In the genomic region with DNA sequence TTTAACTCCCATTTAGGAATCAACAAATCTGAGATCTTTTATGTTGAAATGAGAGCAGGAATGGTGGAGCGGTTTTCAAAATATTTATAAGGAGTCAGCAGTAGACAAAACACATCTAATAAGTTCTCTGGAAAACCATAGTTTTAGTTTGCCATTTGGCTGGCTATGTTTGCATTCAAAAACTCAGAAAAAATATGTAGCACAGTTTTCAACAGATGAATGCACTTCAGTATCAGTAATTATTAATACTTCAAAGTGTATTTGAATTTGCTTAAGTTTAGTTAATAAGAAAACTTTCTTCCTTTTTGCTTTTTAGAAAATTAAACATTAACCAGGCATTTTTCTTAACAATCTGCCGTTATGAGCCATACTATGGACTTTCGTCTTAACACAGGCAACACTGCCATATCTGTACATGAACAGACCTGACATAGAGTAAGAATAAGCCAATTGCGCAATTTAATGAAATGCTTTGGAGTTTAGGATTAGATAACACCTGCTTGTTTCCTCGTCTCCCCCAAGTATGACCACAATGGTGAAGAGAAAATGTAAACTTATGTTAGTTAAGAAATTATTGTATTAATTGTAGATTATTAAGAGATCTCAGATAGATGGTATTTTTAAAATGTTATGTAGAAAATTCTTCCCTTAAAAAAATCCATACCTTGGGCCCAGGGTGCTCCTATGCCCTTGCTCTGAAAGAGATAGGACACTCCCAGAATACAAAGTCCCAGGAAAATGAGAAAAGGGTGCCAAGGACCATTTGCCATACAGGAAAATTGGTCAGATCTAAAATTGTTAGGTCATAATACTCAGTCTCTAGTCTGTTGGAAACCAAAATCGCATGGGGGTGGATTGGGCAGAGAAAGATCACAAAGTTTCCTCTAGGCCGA, we compare ENCODE assay signal across 1 cellular context.
TF ChIP-seq lines count a peak whose summit lies in the region.

No MANE protein-coding gene starts in this region.

TF ChIP-seq in HepG2, 621 proteins besides CTCF, POLR2A, EP300 and RAD21 (continued from another document and continues in another):
- TF ChIP-seq, protein P1, sequence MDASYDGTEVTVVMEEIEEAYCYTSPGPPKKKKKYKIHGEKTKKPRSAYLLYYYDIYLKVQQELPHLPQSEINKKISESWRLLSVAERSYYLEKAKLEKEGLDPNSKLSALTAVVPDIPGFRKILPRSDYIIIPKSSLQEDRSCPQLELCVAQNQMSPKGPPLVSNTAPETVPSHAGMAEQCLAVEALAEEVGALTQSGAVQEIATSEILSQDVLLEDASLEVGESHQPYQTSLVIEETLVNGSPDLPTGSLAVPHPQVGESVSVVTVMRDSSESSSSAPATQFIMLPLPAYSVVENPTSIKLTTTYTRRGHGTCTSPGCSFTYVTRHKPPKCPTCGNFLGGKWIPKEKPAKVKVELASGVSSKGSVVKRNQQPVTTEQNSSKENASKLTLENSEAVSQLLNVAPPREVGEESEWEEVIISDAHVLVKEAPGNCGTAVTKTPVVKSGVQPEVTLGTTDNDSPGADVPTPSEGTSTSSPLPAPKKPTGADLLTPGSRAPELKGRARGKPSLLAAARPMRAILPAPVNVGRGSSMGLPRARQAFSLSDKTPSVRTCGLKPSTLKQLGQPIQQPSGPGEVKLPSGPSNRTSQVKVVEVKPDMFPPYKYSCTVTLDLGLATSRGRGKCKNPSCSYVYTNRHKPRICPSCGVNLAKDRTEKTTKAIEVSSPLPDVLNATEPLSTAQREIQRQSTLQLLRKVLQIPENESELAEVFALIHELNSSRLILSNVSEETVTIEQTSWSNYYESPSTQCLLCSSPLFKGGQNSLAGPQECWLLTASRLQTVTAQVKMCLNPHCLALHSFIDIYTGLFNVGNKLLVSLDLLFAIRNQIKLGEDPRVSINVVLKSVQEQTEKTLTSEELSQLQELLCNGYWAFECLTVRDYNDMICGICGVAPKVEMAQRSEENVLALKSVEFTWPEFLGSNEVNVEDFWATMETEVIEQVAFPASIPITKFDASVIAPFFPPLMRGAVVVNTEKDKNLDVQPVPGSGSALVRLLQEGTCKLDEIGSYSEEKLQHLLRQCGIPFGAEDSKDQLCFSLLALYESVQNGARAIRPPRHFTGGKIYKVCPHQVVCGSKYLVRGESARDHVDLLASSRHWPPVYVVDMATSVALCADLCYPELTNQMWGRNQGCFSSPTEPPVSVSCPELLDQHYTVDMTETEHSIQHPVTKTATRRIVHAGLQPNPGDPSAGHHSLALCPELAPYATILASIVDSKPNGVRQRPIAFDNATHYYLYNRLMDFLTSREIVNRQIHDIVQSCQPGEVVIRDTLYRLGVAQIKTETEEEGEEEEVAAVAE (CRISPR knock-in tag; IDR thresholded peaks at IDR 0.05; ENCODE audit: borderline replicate concordance) = no peak
- TF ChIP-seq BORCS8-MEF2B (CRISPR knock-in tag; IDR thresholded peaks at IDR 0.05) (no peak), CREM (IDR thresholded peaks at IDR 0.05) (peak; percentile 62), CREM (CRISPR knock-in tag; IDR thresholded peaks at IDR 0.05) (no peak), NFATC3 (CRISPR knock-in tag; IDR thresholded peaks at IDR 0.05) (no peak), ZNF460 (CRISPR knock-in tag; IDR thresholded peaks at IDR 0.05; ENCODE audit: borderline replicate concordance) (no peak), ZNF256 (CRISPR knock-in tag; conservative IDR thresholded peaks at IDR 0.05) (no peak), HOXD1 (CRISPR knock-in tag; IDR thresholded peaks at IDR 0.05) (no peak), GFI1 (CRISPR knock-in tag; IDR thresholded peaks at IDR 0.05; ENCODE audit: borderline replicate concordance) (no peak), POLR2AphosphoS2 (IDR thresholded peaks at IDR 0.05; ENCODE audit: low read depth, low read length) (no peak), ZNF839 (CRISPR knock-in tag; IDR thresholded peaks at IDR 0.05; ENCODE audit: borderline replicate concordance) (no peak), TBX3 (IDR thresholded peaks at IDR 0.05; ENCODE audit: borderline replicate concordance) (no peak), POLR2G (IDR thresholded peaks at IDR 0.05; ENCODE audit: low read depth, low read length) (no peak), NAIF1 (CRISPR knock-in tag; IDR thresholded peaks at IDR 0.05; ENCODE audit: borderline replicate concordance) (no peak), ZNF264 (CRISPR knock-in tag; IDR thresholded peaks at IDR 0.05) (no peak), ZNF431 (CRISPR knock-in tag; IDR thresholded peaks at IDR 0.05; ENCODE audit: borderline replicate concordance, low read depth) (no peak), REL (CRISPR knock-in tag; conservative IDR thresholded peaks at IDR 0.05) (no peak), KLF6 (CRISPR knock-in tag; IDR thresholded peaks at IDR 0.05) (no peak), KDM6A (CRISPR knock-in tag; IDR thresholded peaks at IDR 0.05; ENCODE audit: low read depth) (peak; percentile 71; the same call in 1 of the 2 replicates), ZNF20 (CRISPR knock-in tag; IDR thresholded peaks at IDR 0.05) (no peak), MAZ (IDR thresholded peaks at IDR 0.05; ENCODE audit: borderline replicate concordance, low read depth, low read length) (no peak), MAZ (CRISPR knock-in tag; IDR thresholded peaks at IDR 0.05; ENCODE audit: low read depth) (no peak)
- TF ChIP-seq, protein P2, sequence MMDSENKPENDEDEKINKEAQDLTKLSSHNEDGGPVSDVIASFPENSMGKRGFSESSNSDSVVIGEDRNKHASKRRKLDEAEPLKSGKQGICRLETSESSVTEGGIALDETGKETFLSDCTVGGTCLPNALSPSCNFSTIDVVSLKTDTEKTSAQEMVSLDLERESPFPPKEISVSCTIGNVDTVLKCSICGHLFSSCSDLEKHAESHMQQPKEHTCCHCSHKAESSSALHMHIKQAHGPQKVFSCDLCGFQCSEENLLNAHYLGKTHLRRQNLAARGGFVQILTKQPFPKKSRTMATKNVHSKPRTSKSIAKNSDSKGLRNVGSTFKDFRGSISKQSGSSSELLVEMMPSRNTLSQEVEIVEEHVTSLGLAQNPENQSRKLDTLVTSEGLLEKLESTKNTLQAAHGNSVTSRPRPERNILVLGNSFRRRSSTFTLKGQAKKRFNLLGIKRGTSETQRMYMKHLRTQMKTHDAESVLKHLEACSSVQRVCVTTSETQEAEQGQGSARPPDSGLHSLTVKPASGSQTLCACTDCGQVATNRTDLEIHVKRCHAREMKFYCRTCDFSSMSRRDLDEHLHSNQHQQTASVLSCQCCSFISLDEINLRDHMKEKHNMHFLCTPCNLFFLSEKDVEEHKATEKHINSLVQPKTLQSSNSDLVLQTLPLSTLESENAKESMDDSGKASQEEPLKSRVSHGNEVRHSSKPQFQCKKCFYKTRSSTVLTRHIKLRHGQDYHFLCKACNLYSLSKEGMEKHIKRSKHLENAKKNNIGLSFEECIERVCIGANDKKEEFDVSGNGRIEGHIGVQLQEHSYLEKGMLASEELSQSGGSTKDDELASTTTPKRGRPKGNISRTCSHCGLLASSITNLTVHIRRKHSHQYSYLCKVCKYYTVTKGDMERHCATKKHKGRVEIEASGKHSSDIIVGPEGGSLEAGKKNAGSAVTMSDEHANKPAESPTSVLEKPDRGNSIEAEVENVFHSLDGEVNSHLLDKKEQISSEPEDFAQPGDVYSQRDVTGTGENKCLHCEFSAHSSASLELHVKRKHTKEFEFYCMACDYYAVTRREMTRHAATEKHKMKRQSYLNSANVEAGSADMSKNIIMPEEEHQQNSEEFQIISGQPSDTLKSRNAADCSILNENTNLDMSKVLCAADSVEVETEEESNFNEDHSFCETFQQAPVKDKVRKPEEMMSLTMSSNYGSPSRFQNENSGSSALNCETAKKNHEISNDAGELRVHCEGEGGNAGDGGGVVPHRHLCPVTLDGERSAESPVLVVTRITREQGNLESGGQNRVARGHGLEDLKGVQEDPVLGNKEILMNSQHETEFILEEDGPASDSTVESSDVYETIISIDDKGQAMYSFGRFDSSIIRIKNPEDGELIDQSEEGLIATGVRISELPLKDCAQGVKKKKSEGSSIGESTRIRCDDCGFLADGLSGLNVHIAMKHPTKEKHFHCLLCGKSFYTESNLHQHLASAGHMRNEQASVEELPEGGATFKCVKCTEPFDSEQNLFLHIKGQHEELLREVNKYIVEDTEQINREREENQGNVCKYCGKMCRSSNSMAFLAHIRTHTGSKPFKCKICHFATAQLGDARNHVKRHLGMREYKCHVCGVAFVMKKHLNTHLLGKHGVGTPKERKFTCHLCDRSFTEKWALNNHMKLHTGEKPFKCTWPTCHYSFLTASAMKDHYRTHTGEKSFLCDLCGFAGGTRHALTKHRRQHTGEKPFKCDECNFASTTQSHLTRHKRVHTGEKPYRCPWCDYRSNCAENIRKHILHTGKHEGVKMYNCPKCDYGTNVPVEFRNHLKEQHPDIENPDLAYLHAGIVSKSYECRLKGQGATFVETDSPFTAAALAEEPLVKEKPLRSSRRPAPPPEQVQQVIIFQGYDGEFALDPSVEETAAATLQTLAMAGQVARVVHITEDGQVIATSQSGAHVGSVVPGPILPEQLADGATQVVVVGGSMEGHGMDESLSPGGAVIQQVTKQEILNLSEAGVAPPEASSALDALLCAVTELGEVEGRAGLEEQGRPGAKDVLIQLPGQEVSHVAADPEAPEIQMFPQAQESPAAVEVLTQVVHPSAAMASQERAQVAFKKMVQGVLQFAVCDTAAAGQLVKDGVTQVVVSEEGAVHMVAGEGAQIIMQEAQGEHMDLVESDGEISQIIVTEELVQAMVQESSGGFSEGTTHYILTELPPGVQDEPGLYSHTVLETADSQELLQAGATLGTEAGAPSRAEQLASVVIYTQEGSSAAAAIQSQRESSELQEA (CRISPR knock-in tag; IDR thresholded peaks at IDR 0.05; ENCODE audit: not compliant biosample characterization) = no peak
- TF ChIP-seq, protein P3, sequence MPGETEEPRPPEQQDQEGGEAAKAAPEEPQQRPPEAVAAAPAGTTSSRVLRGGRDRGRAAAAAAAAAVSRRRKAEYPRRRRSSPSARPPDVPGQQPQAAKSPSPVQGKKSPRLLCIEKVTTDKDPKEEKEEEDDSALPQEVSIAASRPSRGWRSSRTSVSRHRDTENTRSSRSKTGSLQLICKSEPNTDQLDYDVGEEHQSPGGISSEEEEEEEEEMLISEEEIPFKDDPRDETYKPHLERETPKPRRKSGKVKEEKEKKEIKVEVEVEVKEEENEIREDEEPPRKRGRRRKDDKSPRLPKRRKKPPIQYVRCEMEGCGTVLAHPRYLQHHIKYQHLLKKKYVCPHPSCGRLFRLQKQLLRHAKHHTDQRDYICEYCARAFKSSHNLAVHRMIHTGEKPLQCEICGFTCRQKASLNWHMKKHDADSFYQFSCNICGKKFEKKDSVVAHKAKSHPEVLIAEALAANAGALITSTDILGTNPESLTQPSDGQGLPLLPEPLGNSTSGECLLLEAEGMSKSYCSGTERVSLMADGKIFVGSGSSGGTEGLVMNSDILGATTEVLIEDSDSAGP (CRISPR knock-in tag; IDR thresholded peaks at IDR 0.05; ENCODE audit: borderline replicate concordance) = no peak
- TF ChIP-seq, protein P4, sequence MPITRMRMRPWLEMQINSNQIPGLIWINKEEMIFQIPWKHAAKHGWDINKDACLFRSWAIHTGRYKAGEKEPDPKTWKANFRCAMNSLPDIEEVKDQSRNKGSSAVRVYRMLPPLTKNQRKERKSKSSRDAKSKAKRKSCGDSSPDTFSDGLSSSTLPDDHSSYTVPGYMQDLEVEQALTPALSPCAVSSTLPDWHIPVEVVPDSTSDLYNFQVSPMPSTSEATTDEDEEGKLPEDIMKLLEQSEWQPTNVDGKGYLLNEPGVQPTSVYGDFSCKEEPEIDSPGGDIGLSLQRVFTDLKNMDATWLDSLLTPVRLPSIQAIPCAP (CRISPR knock-in tag; IDR thresholded peaks at IDR 0.05; ENCODE audit: low read depth) = no peak
- TF ChIP-seq, protein P5, sequence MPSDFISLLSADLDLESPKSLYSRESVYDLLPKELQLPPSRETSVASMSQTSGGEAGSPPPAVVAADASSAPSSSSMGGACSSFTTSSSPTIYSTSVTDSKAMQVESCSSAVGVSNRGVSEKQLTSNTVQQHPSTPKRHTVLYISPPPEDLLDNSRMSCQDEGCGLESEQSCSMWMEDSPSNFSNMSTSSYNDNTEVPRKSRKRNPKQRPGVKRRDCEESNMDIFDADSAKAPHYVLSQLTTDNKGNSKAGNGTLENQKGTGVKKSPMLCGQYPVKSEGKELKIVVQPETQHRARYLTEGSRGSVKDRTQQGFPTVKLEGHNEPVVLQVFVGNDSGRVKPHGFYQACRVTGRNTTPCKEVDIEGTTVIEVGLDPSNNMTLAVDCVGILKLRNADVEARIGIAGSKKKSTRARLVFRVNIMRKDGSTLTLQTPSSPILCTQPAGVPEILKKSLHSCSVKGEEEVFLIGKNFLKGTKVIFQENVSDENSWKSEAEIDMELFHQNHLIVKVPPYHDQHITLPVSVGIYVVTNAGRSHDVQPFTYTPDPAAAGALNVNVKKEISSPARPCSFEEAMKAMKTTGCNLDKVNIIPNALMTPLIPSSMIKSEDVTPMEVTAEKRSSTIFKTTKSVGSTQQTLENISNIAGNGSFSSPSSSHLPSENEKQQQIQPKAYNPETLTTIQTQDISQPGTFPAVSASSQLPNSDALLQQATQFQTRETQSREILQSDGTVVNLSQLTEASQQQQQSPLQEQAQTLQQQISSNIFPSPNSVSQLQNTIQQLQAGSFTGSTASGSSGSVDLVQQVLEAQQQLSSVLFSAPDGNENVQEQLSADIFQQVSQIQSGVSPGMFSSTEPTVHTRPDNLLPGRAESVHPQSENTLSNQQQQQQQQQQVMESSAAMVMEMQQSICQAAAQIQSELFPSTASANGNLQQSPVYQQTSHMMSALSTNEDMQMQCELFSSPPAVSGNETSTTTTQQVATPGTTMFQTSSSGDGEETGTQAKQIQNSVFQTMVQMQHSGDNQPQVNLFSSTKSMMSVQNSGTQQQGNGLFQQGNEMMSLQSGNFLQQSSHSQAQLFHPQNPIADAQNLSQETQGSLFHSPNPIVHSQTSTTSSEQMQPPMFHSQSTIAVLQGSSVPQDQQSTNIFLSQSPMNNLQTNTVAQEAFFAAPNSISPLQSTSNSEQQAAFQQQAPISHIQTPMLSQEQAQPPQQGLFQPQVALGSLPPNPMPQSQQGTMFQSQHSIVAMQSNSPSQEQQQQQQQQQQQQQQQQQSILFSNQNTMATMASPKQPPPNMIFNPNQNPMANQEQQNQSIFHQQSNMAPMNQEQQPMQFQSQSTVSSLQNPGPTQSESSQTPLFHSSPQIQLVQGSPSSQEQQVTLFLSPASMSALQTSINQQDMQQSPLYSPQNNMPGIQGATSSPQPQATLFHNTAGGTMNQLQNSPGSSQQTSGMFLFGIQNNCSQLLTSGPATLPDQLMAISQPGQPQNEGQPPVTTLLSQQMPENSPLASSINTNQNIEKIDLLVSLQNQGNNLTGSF (CRISPR knock-in tag; IDR thresholded peaks at IDR 0.05) = no peak
- TF ChIP-seq, protein P6, sequence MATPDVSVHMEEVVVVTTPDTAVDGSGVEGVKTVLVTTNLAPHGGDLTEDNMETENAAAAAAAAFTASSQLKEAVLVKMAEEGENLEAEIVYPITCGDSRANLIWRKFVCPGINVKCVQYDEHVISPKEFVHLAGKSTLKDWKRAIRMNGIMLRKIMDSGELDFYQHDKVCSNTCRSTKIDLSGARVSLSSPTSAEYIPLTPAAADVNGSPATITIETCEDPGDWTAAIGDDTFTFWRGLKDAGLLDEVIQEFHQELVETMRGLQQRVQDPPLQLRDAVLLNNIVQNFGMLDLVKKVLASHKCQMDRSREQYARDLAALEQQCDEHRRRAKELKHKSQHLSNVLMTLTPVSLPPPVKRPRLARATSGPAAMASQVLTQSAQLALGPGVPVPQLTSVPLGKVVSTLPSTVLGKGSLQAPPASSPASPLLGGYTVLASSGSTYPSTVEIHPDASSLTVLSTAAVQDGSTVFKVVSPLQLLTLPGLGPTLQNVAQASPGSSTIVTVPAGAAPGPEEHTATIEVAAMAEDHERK (CRISPR knock-in tag; IDR thresholded peaks at IDR 0.05; ENCODE audit: low read depth) = no peak
- TF ChIP-seq, protein P7, sequence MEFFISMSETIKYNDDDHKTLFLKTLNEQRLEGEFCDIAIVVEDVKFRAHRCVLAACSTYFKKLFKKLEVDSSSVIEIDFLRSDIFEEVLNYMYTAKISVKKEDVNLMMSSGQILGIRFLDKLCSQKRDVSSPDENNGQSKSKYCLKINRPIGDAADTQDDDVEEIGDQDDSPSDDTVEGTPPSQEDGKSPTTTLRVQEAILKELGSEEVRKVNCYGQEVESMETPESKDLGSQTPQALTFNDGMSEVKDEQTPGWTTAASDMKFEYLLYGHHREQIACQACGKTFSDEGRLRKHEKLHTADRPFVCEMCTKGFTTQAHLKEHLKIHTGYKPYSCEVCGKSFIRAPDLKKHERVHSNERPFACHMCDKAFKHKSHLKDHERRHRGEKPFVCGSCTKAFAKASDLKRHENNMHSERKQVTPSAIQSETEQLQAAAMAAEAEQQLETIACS (CRISPR knock-in tag; IDR thresholded peaks at IDR 0.05) = no peak
